24 cellular contexts compared by ENCODE assay signal in the genomic region with DNA sequence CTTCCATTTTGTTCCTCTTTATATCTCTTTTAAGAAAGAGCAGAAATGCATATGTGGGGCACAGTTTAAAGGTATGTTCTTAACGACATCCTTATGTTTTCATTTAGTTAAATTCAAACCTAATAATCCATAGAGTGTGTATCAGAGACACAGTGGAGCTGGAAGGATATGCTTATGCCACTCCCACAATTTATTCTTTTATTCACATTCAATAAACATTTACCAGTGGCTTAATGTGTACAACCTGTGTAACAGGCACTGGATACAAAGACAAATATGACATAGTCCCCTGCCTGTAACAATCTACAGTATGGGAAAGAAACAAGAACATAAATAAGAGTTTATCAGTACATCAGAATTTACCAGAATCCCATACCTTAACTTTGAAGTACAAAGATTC.
"Had no signal": no experiment of that assay in that cellular context is flagged by ENCODE, and none has a peak within 500 bp of the region (broad histone marks: within the 10 kb centered on the region; RNA-seq: fewer than 3 reads in every experiment).

No MANE protein-coding gene starts in this region.

- H3K9me3 Mint-ChIP-seq: dendritic cell treated with granulocyte-macrophage colony-stimulating factor and Interleukin-4, amounts not matched to agents 40 ng/mL and 50 ng/mL, for 4 days; effector memory CD8-positive, alpha-beta T cell; endodermal cell had no signal

- H3K4me1 ChIP-seq: colonic mucosa, esophagus squamous epithelium, foreskin keratinocyte, gastrocnemius medialis, heart right ventricle had no signal

- H3K27me3 Mint-ChIP-seq: dendritic cell treated with granulocyte-macrophage colony-stimulating factor and Interleukin-4, amounts not matched to agents 40 ng/mL and 50 ng/mL, for 4 days; effector memory CD8-positive, alpha-beta T cell had no signal

- H3K27ac Mint-ChIP-seq: dendritic cell treated with granulocyte-macrophage colony-stimulating factor and Interleukin-4, amounts not matched to agents 40 ng/mL and 50 ng/mL, for 4 days; effector memory CD8-positive, alpha-beta T cell; endodermal cell had no signal

- H3K27me3 ChIP-seq: colonic mucosa, dorsolateral prefrontal cortex, esophagus muscularis mucosa, esophagus squamous epithelium, foreskin keratinocyte, gastrocnemius medialis, gastroesophageal sphincter, heart left ventricle, heart right ventricle had no signal

- H3K36me3 ChIP-seq: colonic mucosa, gastrocnemius medialis had no signal

- H3K4me3 ChIP-seq: colonic mucosa, coronary artery, dorsolateral prefrontal cortex, esophagus muscularis mucosa, esophagus squamous epithelium, gastrocnemius medialis, gastroesophageal sphincter, heart left ventricle, heart right ventricle had no signal

- ATAC-seq: effector memory CD8-positive, alpha-beta T cell; esophagus mucosa; foreskin keratinocyte; gastrocnemius medialis; gastroesophageal sphincter; heart left ventricle; heart right ventricle had no signal

- H3K27ac ChIP-seq: colonic mucosa, coronary artery, dorsolateral prefrontal cortex, epithelial cell of prostate, esophagus muscularis mucosa, esophagus squamous epithelium, foreskin keratinocyte, gastrocnemius medialis, gastroesophageal sphincter, heart left ventricle, heart right ventricle had no signal

- DNase-seq: colonic mucosa; cortex of kidney; dermis blood vessel endothelial cell; dorsolateral prefrontal cortex; effector CD4-positive, alpha-beta T cell; effector CD8-positive, alpha-beta T cell; effector memory CD4-positive, alpha-beta T cell; effector memory CD8-positive, alpha-beta T cell; endodermal cell; esophagus squamous epithelium; foreskin fibroblast; foreskin melanocyte; gastrocnemius medialis; glutamatergic neuron; head of caudate nucleus; heart left ventricle; heart right ventricle had no signal

- H3K4me3 Mint-ChIP-seq: dendritic cell treated with granulocyte-macrophage colony-stimulating factor and Interleukin-4, amounts not matched to agents 40 ng/mL and 50 ng/mL, for 4 days; effector memory CD8-positive, alpha-beta T cell; endodermal cell had no signal

- H3K4me1 Mint-ChIP-seq: endodermal cell had no signal

- H3K9me3 ChIP-seq: colonic mucosa, esophagus muscularis mucosa, esophagus squamous epithelium, gastrocnemius medialis, gastroesophageal sphincter, heart left ventricle, heart right ventricle had no signal
